1 cellular context compared by ENCODE assay signal in the genomic region with DNA sequence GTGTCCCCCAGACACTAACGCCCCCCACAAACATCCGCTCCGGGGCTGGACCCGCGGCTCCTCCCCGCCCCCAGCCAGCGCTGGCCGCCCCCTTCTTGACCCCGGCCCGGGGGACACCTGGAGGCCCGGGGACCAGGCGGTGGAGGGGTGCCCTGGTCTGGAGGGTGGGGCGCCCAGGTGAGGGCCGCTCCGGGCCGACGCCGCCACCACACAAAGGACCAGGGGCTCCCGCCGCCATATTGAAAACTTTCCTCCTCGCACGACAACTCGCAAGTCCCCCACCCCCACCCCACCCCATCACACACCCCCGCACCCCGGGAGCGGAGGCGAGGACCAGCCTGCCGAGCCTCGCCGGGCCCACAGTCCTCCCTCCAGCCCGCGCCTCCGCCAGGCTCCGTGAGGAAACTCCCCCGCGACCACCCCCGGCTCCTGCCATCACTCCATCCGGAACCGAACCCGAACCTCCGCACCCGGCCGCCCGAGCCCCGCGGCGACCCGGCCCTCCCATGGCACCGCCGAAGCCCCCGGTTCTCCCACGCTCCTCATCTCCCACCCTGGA.
TF ChIP-seq lines count a peak whose summit lies in the region.

No MANE protein-coding gene starts in this region.

TF ChIP-seq in GM23338, 12 proteins besides CTCF, POLR2A, EP300 and RAD21 (continued from another document):
- TF ChIP-seq REST (IDR thresholded peaks at IDR 0.05; ENCODE audit: unreplicated experiment) (no peak), EZH2 (IDR thresholded peaks at IDR 0.05; ENCODE audit: low read depth, unreplicated experiment) (no peak), POLR2AphosphoS5 (IDR thresholded peaks at IDR 0.05; ENCODE audit: low read depth) (no peak), ZNF114 (CRISPR knock-in tag; IDR thresholded peaks at IDR 0.05) (no peak), NANOG (IDR thresholded peaks at IDR 0.05; ENCODE audit: borderline replicate concordance) (no peak), CREB1 (CRISPR knock-in tag; IDR thresholded peaks at IDR 0.05; ENCODE audit: low read depth) (no peak), EZH2phosphoT487 (IDR thresholded peaks at IDR 0.05; ENCODE audit: unreplicated experiment) (no peak), JUNB (IDR thresholded peaks at IDR 0.05; ENCODE audit: unreplicated experiment) (no peak), STAT1 (IDR thresholded peaks at IDR 0.05; ENCODE audit: unreplicated experiment) (no peak)
- TF ChIP-seq, protein P1, sequence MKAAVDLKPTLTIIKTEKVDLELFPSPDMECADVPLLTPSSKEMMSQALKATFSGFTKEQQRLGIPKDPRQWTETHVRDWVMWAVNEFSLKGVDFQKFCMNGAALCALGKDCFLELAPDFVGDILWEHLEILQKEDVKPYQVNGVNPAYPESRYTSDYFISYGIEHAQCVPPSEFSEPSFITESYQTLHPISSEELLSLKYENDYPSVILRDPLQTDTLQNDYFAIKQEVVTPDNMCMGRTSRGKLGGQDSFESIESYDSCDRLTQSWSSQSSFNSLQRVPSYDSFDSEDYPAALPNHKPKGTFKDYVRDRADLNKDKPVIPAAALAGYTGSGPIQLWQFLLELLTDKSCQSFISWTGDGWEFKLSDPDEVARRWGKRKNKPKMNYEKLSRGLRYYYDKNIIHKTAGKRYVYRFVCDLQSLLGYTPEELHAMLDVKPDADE (IDR thresholded peaks at IDR 0.05), result no peak
- TF ChIP-seq, protein P2, sequence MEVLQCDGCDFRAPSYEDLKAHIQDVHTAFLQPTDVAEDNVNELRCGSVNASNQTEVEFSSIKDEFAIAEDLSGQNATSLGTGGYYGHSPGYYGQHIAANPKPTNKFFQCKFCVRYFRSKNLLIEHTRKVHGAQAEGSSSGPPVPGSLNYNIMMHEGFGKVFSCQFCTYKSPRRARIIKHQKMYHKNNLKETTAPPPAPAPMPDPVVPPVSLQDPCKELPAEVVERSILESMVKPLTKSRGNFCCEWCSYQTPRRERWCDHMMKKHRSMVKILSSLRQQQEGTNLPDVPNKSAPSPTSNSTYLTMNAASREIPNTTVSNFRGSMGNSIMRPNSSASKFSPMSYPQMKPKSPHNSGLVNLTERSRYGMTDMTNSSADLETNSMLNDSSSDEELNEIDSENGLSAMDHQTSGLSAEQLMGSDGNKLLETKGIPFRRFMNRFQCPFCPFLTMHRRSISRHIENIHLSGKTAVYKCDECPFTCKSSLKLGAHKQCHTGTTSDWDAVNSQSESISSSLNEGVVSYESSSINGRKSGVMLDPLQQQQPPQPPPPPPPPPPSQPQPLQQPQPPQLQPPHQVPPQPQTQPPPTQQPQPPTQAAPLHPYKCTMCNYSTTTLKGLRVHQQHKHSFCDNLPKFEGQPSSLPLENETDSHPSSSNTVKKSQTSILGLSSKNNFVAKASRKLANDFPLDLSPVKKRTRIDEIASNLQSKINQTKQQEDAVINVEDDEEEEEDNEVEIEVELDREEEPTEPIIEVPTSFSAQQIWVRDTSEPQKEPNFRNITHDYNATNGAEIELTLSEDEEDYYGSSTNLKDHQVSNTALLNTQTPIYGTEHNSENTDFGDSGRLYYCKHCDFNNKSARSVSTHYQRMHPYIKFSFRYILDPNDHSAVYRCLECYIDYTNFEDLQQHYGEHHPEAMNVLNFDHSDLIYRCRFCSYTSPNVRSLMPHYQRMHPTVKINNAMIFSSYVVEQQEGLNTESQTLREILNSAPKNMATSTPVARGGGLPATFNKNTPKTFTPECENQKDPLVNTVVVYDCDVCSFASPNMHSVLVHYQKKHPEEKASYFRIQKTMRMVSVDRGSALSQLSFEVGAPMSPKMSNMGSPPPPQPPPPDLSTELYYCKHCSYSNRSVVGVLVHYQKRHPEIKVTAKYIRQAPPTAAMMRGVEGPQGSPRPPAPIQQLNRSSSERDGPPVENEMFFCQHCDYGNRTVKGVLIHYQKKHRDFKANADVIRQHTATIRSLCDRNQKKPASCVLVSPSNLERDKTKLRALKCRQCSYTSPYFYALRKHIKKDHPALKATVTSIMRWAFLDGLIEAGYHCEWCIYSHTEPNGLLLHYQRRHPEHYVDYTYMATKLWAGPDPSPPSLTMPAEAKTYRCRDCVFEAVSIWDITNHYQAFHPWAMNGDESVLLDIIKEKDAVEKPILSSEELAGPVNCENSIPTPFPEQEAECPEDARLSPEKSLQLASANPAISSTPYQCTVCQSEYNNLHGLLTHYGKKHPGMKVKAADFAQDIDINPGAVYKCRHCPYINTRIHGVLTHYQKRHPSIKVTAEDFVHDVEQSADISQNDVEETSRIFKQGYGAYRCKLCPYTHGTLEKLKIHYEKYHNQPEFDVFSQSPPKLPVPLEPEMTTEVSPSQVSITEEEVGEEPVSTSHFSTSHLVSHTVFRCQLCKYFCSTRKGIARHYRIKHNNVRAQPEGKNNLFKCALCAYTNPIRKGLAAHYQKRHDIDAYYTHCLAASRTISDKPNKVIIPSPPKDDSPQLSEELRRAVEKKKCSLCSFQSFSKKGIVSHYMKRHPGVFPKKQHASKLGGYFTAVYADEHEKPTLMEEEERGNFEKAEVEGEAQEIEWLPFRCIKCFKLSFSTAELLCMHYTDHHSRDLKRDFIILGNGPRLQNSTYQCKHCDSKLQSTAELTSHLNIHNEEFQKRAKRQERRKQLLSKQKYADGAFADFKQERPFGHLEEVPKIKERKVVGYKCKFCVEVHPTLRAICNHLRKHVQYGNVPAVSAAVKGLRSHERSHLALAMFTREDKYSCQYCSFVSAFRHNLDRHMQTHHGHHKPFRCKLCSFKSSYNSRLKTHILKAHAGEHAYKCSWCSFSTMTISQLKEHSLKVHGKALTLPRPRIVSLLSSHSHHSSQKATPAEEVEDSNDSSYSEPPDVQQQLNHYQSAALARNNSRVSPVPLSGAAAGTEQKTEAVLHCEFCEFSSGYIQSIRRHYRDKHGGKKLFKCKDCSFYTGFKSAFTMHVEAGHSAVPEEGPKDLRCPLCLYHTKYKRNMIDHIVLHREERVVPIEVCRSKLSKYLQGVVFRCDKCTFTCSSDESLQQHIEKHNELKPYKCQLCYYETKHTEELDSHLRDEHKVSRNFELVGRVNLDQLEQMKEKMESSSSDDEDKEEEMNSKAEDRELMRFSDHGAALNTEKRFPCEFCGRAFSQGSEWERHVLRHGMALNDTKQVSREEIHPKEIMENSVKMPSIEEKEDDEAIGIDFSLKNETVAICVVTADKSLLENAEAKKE (CRISPR knock-in tag; IDR thresholded peaks at IDR 0.05), result no peak
